27 cellular contexts compared by ENCODE assay signal in genomic region chrX:23644744-23645143, GRCh38. TPM values are rescaled to one million over a fixed set of nuclear protein-coding genes. Genes with fewer than 3 reads are reported as not detected.
A peak's percentile ranks its signal among the peaks of the same experiment; 100 is the strongest.
DNase-seq lines count a peak whose midpoint lies in the region; ATAC-seq, FAIRE-seq and TF ChIP-seq lines count a peak whose summit lies in the region.
"Had no signal": no experiment of that assay in that cellular context is flagged by ENCODE, and none has a peak within 500 bp of the region (broad histone marks: within the 10 kb centered on the region; RNA-seq: fewer than 3 reads in every experiment).

No MANE protein-coding gene starts in this region.

- TF ChIP-seq POLR2A in adrenal gland (IDR thresholded peaks at IDR 0.05) (no peak), vagina (IDR thresholded peaks at IDR 0.05) (no peak)

- H3K27ac ChIP-seq in adrenal gland (no peak overlapping the region), pancreas (peak overlapping the region in 3 of 4 donors; percentile 8 to 54 (median 36)), vagina (no peak overlapping the region)
- H3K27ac ChIP-seq: 22Rv1; A549; BLaER1 treated with 17β-estradiol and CSF1 and Interleukin-3, amounts not matched to agents 10 nM and 100 nM; C4-2B had no signal

- H3K4me3 ChIP-seq in adrenal gland (no peak overlapping the region), fibroblast of the aortic adventitia (ENCODE audit: low read depth, low read length) (no peak overlapping the region), pancreas (no peak overlapping the region), vagina (no peak overlapping the region)
- H3K4me3 ChIP-seq: A549; BLaER1 treated with 17β-estradiol and CSF1 and Interleukin-3, amounts not matched to agents 10 nM and 100 nM; GM12878 had no signal

- no peaks in the 10 kb centered on the region for H3K4me1 ChIP-seq in adrenal gland (replicated peaks in 1 of 2)
- no peaks in the 10 kb centered on the region for H3K4me1 ChIP-seq in pancreas
- H3K4me1 ChIP-seq in vagina = no peaks in the 10 kb centered on the region
- H3K4me1 ChIP-seq: A549; BLaER1 treated with 17β-estradiol and CSF1 and Interleukin-3, amounts not matched to agents 10 nM and 100 nM; Caco-2 had no signal

- H3K27me3 ChIP-seq in adrenal gland (no peaks in the 10 kb centered on the region), pancreas (no peaks in the 10 kb centered on the region), vagina (no peaks in the 10 kb centered on the region)
- H3K27me3 ChIP-seq: BLaER1 treated with 17β-estradiol and CSF1 and Interleukin-3, amounts not matched to agents 10 nM and 100 nM had no signal

- 46 to 74% (median 61%) methylated on average over 9 of the region's 9 CpGs for WGBS in adrenal gland, 4 donors
- 22 to 33% methylated on average over 5 to 8 of the region's 9 CpGs for WGBS in pancreas, 2 donors

- ATAC-seq in pancreas = peak; percentile 87 to 98 (median 93)
- ATAC-seq: A549; CD8-positive, alpha-beta T cell; GM12878 had no signal

- DNase-seq in NCI-H82 (lab: John Stamatoyannopoulos, UW) (peak; percentile 49), NCI-H82 treated with DMSO at 0.1 percent for 48 hours (lab: John Stamatoyannopoulos, UW; ENCODE audit: unreplicated experiment) (no peak), adrenal gland (peak in 6 of 7 donors; percentile 43 to 78 (median 65)), fibroblast of the aortic adventitia (ENCODE audit: low read depth) (peak; percentile 5), pancreas (peak in 4 of 6 donors; percentile 60 to 76 (median 64)), vagina (ENCODE audit: extremely low spot score in 2 of 2) (no peak), epidermal melanocyte (ENCODE audit: insufficient read length, low spot score) (no peak), NCI-H2029 treated with DMSO at 0.1 percent for 48 hours (lab: John Stamatoyannopoulos, UW) (no peak)
- DNase-seq: AML-193; Caco-2; Calu3; CD4-positive, alpha-beta T cell; CD8-positive, alpha-beta T cell; DMS153; DMS53; DMS79; DND-41; EL; GDM1 had no signal

- TF ChIP-seq CTCF in adrenal gland (IDR thresholded peaks at IDR 0.05) (no peak), fibroblast of the aortic adventitia (IDR thresholded peaks at IDR 0.05; ENCODE audit: insufficient read depth, low read length) (no peak), pancreas (IDR thresholded peaks at IDR 0.05) (no peak), vagina (IDR thresholded peaks at IDR 0.05) (no peak)

- no peak for FAIRE-seq in pancreas (lab: Jason Lieb, UNC)
- FAIRE-seq: D721Med, GM12878, GM12892, GM18507 had no signal

- H3K9me3 ChIP-seq in adrenal gland (replicated peaks in 1 of 3) (peaks cover 0 to 10% (median 0%) of the 10 kb centered on the region in 3 donors), pancreas (peaks cover 0 to 3% (median 0%) of the 10 kb centered on the region in 4 donors), vagina (no peaks in the 10 kb centered on the region)
- H3K9me3 ChIP-seq: Caco-2 had no signal

- H3K36me3 ChIP-seq in adrenal gland (replicated peaks in 1 of 2) (no peaks in the 10 kb centered on the region), pancreas (no peaks in the 10 kb centered on the region), vagina (no peaks in the 10 kb centered on the region)
- H3K36me3 ChIP-seq: BLaER1 treated with 17β-estradiol and CSF1 and Interleukin-3, amounts not matched to agents 10 nM and 100 nM had no signal

- intact Hi-C loops in adrenal gland (cut with DNase I) (no loop called here), pancreas (cut with DNase I) (no loop called here), vagina (cut with DNase I) (no loop called here)

RNA-seq across cellular contexts. Expression of gene PRDX4, which starts 22.5 kb away (rescaled TPM):
- total RNA-seq in adrenal gland = 100 to 1,000 TPM in 6 of 8 donors, 10 to 100 TPM in 2; 86.7 to 250 (median 136) TPM
- 100 to 1,000 TPM in 1 of 3 donors, 10 to 100 TPM in 2; 23.1 to 220 (median 37.2) TPM for polyA plus RNA-seq in adrenal gland
- 298 and 299 TPM in 2 replicates for total RNA-seq in fibroblast of the aortic adventitia (ENCODE audit: low replicate concordance)
- 100 to 1,000 TPM; 128 to 222 (median 179) TPM for total RNA-seq in pancreas
- polyA plus RNA-seq in pancreas = 100 to 1,000 TPM in 1 of 2 donors, 10 to 100 TPM in 1; 48.4 to 119 TPM
- 98.2 TPM for total RNA-seq in vagina

Comparison
In these comparisons a context has a peak if more than half of its experiments do, and no peak if none do; other contexts are left out.
1. DNase-seq: peak in NCI-H82 (single experiment), adrenal gland (6 of 7), fibroblast of the aortic adventitia (single experiment) and pancreas (4 of 6); none in NCI-H82 treated with DMSO at 0.1 percent for 48 hours (single experiment), vagina (0 of 2), epidermal melanocyte (single experiment) and NCI-H2029 treated with DMSO at 0.1 percent for 48 hours (single experiment).
2. H3K27ac ChIP-seq: peak in pancreas (3 of 4); none in adrenal gland (0 of 5) and vagina (single experiment).